ENCODE assay signal across 1 cellular context in the genomic region with DNA sequence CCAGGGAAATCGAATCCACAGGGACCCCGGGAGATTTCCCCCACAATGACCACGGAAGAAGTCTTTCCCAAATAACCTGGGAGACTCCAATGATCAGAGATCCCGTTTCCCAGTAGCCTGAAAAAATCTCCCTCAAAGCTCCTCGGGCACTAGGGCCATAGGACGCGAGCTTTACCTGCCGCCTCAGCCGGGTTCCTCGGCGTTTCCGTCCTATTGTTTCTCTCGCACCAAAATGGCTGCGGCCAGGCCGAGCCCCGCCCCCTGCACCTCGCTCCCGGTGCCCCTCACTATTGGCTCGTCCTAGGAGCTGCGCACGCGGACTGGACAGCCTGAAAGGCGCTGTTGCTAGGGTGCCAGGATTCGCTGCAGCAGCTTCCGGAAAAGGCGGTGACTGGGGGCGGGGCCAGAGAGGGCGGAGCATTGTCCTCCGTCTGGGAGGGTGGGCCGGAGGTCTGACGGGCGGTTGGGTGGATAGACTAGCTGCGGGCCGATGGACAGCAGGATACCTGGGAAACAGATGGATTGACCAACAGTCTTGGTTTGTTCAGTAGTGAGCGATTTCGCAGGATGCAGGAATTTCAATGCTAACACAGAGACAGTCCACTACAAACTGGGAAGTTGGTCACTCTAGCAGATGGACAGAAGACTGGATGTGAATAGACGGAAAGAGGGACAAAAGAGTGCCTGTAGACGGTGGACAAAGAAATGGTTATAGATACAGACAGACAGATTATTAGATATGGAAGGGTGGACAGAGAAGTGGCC.
TF ChIP-seq lines count a peak whose summit lies in the region.

IP6K2 (minus strand) TSS at position 240 of the 765 bp plus-strand sequence. CDS start 21,930 bp downstream, outside the sequence.

TF ChIP-seq in K562, 482 proteins besides CTCF, POLR2A, EP300 and RAD21 (continued from another document and continues in another):
- TF ChIP-seq GATAD2B (IDR thresholded peaks at IDR 0.05; ENCODE audit: borderline replicate concordance) (no peak), ZNF76 (CRISPR knock-in tag; IDR thresholded peaks at IDR 0.05; ENCODE audit: borderline replicate concordance) (no peak), DNMT1 (IDR thresholded peaks at IDR 0.05) (no peak), HNRNPUL1 (IDR thresholded peaks at IDR 0.05; ENCODE audit: low read length) (no peak), CBX1 (IDR thresholded peaks at IDR 0.05; ENCODE audit: low read depth) (no peak), CHCHD3 (CRISPR knock-in tag; IDR thresholded peaks at IDR 0.05) (no peak), ZNF124 (CRISPR knock-in tag; IDR thresholded peaks at IDR 0.05) (no peak), FOSL1 (tag; conservative IDR thresholded peaks at IDR 0.05) (no peak), CREB1 (IDR thresholded peaks at IDR 0.05) (no peak; the same call in 1 of the 2 replicates), CREB1 (CRISPR knock-in tag; IDR thresholded peaks at IDR 0.05) (peak; percentile 52; the same call in 1 of the 2 replicates), TGIF2 (CRISPR knock-in tag; IDR thresholded peaks at IDR 0.05) (no peak), TAF9B (IDR thresholded peaks at IDR 0.05; ENCODE audit: partially characterized antibody) (peak; percentile 41), SOX6 (IDR thresholded peaks at IDR 0.05) (peak; percentile 29; the same call in 1 of the 2 replicates), STAT6 (CRISPR knock-in tag; IDR thresholded peaks at IDR 0.05) (0 out of 2 replicates have a peak, but pooled peaks have one; percentile 44), ZZZ3 (IDR thresholded peaks at IDR 0.05) (no peak), HDAC1 (IDR thresholded peaks at IDR 0.05) (no peak), RCOR1 (IDR thresholded peaks at IDR 0.05; ENCODE audit: borderline replicate concordance in 1 of 2, low read depth in 2 of 2, low read length in 2 of 2) (peak in 1 of 2 experiments; percentile 28; a peak in 1 of 4 replicates), PHB2 (IDR thresholded peaks at IDR 0.05; ENCODE audit: low read depth) (no peak), FOXJ3 (CRISPR knock-in tag; IDR thresholded peaks at IDR 0.05) (no peak), MECOM (CRISPR knock-in tag; IDR thresholded peaks at IDR 0.05) (no peak), SIX5 (IDR thresholded peaks at IDR 0.05; ENCODE audit: borderline replicate concordance in 1 of 2, insufficient read depth in 1 of 2, low read depth in 1 of 2, low read length in 2 of 2) (no peak), ZNF23 (CRISPR knock-in tag; IDR thresholded peaks at IDR 0.05) (no peak), ZBTB1 (CRISPR knock-in tag; IDR thresholded peaks at IDR 0.05; ENCODE audit: borderline replicate concordance, low read depth) (no peak), NR2C2 (CRISPR knock-in tag; IDR thresholded peaks at IDR 0.05) (no peak), NR2C2 (tag; IDR thresholded peaks at IDR 0.05) (0 out of 2 replicates have a peak, but pooled peaks have one; percentile 10), TFAP4 (CRISPR knock-in tag; IDR thresholded peaks at IDR 0.05; ENCODE audit: borderline replicate concordance) (peak; percentile 67; the same call in 1 of the 2 replicates), GABPA (tag; conservative IDR thresholded peaks at IDR 0.05; ENCODE audit: low read depth) (peak; percentile 74), RBBP5 (IDR thresholded peaks at IDR 0.05; ENCODE audit: borderline replicate concordance, insufficient read depth, low read length, poor library complexity, severe bottlenecking) (peak; percentile 58), NR2C1 (IDR thresholded peaks at IDR 0.05) (no peak), NR2C1 (tag; IDR thresholded peaks at IDR 0.05) (no peak), LCOR (CRISPR knock-in tag; IDR thresholded peaks at IDR 0.05) (0 out of 2 replicates have a peak, but pooled peaks have one; percentile 46), ETV6 (IDR thresholded peaks at IDR 0.05; ENCODE audit: borderline replicate concordance in 1 of 2, low read depth in 2 of 2, low read length in 1 of 2) (no peak), ETV6 (CRISPR knock-in tag; IDR thresholded peaks at IDR 0.05; ENCODE audit: borderline replicate concordance) (no peak)
- TF ChIP-seq, protein P1, sequence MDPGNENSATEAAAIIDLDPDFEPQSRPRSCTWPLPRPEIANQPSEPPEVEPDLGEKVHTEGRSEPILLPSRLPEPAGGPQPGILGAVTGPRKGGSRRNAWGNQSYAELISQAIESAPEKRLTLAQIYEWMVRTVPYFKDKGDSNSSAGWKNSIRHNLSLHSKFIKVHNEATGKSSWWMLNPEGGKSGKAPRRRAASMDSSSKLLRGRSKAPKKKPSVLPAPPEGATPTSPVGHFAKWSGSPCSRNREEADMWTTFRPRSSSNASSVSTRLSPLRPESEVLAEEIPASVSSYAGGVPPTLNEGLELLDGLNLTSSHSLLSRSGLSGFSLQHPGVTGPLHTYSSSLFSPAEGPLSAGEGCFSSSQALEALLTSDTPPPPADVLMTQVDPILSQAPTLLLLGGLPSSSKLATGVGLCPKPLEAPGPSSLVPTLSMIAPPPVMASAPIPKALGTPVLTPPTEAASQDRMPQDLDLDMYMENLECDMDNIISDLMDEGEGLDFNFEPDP (CRISPR knock-in tag; IDR thresholded peaks at IDR 0.05), result no peak
- TF ChIP-seq, protein P2, sequence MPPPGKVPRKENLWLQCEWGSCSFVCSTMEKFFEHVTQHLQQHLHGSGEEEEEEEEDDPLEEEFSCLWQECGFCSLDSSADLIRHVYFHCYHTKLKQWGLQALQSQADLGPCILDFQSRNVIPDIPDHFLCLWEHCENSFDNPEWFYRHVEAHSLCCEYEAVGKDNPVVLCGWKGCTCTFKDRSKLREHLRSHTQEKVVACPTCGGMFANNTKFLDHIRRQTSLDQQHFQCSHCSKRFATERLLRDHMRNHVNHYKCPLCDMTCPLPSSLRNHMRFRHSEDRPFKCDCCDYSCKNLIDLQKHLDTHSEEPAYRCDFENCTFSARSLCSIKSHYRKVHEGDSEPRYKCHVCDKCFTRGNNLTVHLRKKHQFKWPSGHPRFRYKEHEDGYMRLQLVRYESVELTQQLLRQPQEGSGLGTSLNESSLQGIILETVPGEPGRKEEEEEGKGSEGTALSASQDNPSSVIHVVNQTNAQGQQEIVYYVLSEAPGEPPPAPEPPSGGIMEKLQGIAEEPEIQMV (tag; conservative IDR thresholded peaks at IDR 0.05; ENCODE audit: low read depth), result no peak
- TF ChIP-seq, protein P3, sequence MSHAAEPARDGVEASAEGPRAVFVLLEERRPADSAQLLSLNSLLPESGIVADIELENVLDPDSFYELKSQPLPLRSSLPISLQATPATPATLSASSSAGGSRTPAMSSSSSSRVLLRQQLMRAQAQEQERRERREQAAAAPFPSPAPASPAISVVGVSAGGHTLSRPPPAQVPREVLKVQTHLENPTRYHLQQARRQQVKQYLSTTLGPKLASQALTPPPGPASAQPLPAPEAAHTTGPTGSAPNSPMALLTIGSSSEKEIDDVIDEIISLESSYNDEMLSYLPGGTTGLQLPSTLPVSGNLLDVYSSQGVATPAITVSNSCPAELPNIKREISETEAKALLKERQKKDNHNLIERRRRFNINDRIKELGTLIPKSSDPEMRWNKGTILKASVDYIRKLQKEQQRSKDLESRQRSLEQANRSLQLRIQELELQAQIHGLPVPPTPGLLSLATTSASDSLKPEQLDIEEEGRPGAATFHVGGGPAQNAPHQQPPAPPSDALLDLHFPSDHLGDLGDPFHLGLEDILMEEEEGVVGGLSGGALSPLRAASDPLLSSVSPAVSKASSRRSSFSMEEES (CRISPR knock-in tag; IDR thresholded peaks at IDR 0.05), result no peak
- TF ChIP-seq, protein P4, sequence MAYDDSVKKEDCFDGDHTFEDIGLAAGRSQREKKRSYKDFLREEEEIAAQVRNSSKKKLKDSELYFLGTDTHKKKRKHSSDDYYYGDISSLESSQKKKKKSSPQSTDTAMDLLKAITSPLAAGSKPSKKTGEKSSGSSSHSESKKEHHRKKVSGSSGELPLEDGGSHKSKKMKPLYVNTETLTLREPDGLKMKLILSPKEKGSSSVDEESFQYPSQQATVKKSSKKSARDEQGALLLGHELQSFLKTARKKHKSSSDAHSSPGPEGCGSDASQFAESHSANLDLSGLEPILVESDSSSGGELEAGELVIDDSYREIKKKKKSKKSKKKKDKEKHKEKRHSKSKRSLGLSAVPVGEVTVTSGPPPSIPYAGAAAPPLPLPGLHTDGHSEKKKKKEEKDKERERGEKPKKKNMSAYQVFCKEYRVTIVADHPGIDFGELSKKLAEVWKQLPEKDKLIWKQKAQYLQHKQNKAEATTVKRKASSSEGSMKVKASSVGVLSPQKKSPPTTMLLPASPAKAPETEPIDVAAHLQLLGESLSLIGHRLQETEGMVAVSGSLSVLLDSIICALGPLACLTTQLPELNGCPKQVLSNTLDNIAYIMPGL (CRISPR knock-in tag; IDR thresholded peaks at IDR 0.05), result no peak
- TF ChIP-seq, protein P5, sequence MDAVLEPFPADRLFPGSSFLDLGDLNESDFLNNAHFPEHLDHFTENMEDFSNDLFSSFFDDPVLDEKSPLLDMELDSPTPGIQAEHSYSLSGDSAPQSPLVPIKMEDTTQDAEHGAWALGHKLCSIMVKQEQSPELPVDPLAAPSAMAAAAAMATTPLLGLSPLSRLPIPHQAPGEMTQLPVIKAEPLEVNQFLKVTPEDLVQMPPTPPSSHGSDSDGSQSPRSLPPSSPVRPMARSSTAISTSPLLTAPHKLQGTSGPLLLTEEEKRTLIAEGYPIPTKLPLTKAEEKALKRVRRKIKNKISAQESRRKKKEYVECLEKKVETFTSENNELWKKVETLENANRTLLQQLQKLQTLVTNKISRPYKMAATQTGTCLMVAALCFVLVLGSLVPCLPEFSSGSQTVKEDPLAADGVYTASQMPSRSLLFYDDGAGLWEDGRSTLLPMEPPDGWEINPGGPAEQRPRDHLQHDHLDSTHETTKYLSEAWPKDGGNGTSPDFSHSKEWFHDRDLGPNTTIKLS (IDR thresholded peaks at IDR 0.05; ENCODE audit: borderline replicate concordance, low read depth), result no peak
- TF ChIP-seq, protein P6, sequence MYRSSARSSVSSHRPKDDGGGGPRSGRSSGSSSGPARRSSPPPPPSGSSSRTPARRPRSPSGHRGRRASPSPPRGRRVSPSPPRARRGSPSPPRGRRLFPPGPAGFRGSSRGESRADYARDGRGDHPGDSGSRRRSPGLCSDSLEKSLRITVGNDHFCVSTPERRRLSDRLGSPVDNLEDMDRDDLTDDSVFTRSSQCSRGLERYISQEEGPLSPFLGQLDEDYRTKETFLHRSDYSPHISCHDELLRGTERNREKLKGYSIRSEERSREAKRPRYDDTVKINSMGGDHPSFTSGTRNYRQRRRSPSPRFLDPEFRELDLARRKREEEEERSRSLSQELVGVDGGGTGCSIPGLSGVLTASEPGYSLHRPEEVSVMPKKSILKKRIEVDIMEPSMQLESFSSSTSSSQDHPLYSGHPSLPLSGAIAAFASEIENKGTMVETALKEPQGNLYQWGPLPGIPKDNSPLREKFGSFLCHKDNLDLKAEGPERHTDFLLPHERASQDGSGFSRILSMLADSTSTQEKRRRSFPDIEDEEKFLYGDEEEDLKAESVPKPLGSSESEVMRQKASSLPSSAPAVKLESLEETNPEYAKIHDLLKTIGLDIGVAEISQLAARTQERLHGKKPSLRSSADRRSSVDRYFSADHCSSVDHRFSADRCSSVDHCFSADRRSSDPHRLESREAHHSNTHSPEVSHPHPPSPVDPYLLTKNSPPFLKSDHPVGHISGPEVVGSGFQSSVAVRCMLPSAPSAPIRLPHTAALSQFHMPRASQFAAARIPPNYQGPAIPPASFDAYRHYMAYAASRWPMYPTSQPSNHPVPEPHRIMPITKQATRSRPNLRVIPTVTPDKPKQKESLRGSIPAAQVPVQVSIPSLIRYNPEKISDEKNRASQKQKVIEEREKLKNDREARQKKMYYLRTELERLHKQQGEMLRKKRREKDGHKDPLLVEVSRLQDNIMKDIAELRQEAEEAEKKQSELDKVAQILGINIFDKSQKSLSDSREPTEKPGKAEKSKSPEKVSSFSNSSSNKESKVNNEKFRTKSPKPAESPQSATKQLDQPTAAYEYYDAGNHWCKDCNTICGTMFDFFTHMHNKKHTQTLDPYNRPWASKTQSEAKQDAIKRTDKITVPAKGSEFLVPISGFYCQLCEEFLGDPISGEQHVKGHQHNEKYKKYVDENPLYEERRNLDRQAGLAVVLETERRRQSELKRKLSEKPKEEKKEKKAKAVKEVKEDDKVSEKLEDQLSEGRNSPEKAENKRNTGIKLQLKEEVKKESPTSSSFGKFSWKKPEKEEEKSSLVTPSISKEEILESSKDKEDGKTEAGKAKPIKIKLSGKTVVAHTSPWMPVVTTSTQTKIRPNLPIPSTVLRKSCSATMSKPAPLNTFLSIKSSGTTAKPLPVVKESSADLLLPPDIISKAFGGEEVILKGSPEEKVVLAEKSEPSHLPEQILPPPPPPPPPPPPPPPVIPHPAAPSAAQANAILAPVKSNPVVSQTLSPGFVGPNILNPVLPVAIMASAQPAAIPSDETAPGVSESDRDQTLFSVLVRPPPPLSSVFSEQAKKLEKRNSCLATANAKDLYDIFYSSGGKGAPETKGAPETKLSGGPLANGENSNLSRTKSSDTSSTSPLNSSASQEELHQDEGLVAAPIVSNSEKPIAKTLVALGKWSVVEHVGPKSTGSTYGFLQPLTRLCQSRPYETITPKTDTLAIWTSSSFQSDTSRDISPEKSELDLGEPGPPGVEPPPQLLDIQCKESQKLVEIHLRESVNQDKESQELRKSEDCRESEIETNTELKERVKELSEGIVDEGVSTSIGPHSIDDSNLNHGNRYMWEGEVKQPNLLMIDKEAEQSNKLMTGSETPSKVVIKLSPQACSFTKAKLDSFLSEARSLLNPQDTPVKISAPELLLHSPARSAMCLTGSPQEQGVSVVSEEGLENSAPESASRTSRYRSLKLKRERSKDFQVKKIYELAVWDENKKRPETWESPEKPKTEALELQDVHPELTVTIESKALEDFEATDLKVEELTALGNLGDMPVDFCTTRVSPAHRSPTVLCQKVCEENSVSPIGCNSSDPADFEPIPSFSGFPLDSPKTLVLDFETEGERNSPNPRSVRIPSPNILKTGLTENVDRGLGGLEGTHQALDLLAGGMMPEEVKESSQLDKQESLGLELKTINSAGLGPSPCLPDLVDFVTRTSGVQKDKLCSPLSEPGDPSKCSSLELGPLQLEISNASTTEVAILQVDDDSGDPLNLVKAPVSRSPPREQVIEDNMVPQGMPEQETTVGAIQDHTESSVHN (IDR thresholded peaks at IDR 0.05; ENCODE audit: borderline replicate concordance in 1 of 2, low read depth in 1 of 2), result no peak
